In the genomic region with DNA sequence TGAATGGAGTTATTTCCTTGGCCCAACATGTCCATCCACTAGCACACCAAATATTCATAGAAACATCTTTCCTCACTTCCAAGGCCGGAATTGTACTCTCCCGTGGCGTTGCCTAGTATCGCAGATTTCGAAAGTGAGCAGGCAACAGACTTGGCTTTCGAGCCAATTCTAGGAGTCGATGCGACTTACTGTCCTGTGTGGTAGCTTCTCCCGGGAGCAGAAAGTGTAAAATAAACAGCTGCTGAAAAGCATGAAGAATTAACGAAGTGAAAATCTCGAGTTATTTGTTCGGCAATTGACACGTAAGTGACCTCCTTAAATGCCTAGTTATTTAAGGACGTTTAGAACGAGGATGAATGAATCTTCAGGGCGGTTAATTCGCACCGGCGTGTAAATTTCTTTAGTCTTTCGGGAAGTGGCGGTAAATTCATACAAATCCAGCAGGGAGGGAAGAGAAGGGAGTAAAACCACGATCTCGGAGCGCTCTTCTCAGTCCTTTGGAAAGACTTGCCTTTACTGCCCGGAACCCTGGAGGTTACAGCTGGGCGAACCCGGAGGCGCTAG, we compare ENCODE assay signal across 8 cellular contexts. TPM values are rescaled to one million over a fixed set of nuclear protein-coding genes. Genes with fewer than 3 reads are reported as not detected.
A peak's percentile ranks its signal among the peaks of the same experiment; 100 is the strongest.
DNase-seq lines count a peak whose midpoint lies in the region; ATAC-seq and TF ChIP-seq lines count a peak whose summit lies in the region.

No MANE protein-coding gene starts in this region.

- ATAC-seq in HG03354 (IDR thresholded peaks at IDR 0.05; ENCODE audit: poor library complexity, severe bottlenecking, unreplicated experiment), result peak; percentile 8
- no peak for ATAC-seq in HG02610 (IDR thresholded peaks at IDR 0.05; ENCODE audit: unreplicated experiment)

- H3K4me3 ChIP-seq in mesendoderm (ENCODE audit: low read length) (peak overlapping the region; percentile 43), thymus (ENCODE audit: low read length) (peak overlapping the region; percentile 94)

- H3K9me3 ChIP-seq in thymus (ENCODE audit: control insufficient read depth), result no peaks in the 10 kb centered on the region

- no peak overlapping the region for H4K8ac ChIP-seq in mesendoderm (ENCODE audit: low read depth, low read length)

- H3K4me1 ChIP-seq in mesendoderm (ENCODE audit: control insufficient read depth, low read depth, low read length), result peaks cover 2% of the 10 kb centered on the region
- peaks cover 20% of the 10 kb centered on the region for H3K4me1 ChIP-seq in thymus (ENCODE audit: control insufficient read depth, insufficient read depth, low read length)

- no peak overlapping the region for H2BK5ac ChIP-seq in mesendoderm (ENCODE audit: low read length)

- peak overlapping the region; percentile 39 for H3K4ac ChIP-seq in mesendoderm (ENCODE audit: low read depth, low read length)

- no peaks in the 10 kb centered on the region for H3K9me3 Mint-ChIP-seq in T-helper 1 cell treated with Interleukin-12 subunit alpha and Interleukin-12 subunit beta and Interleukin-4 antibody, amounts not matched to agents 30 μg/mL and 1 μg/mL, for 36 hours
- no peaks in the 10 kb centered on the region for H3K9me3 Mint-ChIP-seq in endothelial cell (ENCODE audit: unreplicated experiment)

- H3K36me3 ChIP-seq in mesendoderm (ENCODE audit: control insufficient read depth, insufficient read depth, low read length) (no peaks in the 10 kb centered on the region), thymus (ENCODE audit: control insufficient read depth, insufficient read depth) (no peaks in the 10 kb centered on the region)

- H3K27me3 ChIP-seq in mesendoderm (ENCODE audit: insufficient read depth, low read length, poor library complexity), result no peaks in the 10 kb centered on the region
- H3K27me3 ChIP-seq in thymus (ENCODE audit: control insufficient read depth, insufficient read depth), result no peaks in the 10 kb centered on the region

- peak overlapping the region; percentile 89 for H3K4me3 Mint-ChIP-seq in T-helper 1 cell treated with Interleukin-12 subunit alpha and Interleukin-12 subunit beta and Interleukin-4 antibody, amounts not matched to agents 30 μg/mL and 1 μg/mL, for 36 hours
- peak overlapping the region; percentile 95 for H3K4me3 Mint-ChIP-seq in endothelial cell (ENCODE audit: unreplicated experiment)

- no peak overlapping the region for H2BK120ac ChIP-seq in mesendoderm (ENCODE audit: low read depth, low read length)

- H3K23ac ChIP-seq in mesendoderm (ENCODE audit: low read length), result no peak overlapping the region

- peaks cover 2% of the 10 kb centered on the region for H3K36me3 Mint-ChIP-seq in T-helper 1 cell treated with Interleukin-12 subunit alpha and Interleukin-12 subunit beta and Interleukin-4 antibody, amounts not matched to agents 30 μg/mL and 1 μg/mL, for 36 hours (ENCODE audit: low read depth)
- peaks cover 4% of the 10 kb centered on the region for H3K36me3 Mint-ChIP-seq in endothelial cell (ENCODE audit: low read depth, unreplicated experiment)

- H3K79me1 ChIP-seq in mesendoderm (ENCODE audit: low read length), result no peaks in the 10 kb centered on the region

- peak overlapping the region; percentile 66 for H3K27ac Mint-ChIP-seq in T-helper 1 cell treated with Interleukin-12 subunit alpha and Interleukin-12 subunit beta and Interleukin-4 antibody, amounts not matched to agents 30 μg/mL and 1 μg/mL, for 36 hours
- H3K27ac Mint-ChIP-seq in endothelial cell (ENCODE audit: unreplicated experiment), result peak overlapping the region; percentile 51

- TF ChIP-seq CTCF in endothelial cell (IDR thresholded peaks at IDR 0.05; ENCODE audit: unreplicated experiment), result no peak

- no peak overlapping the region for H3K27ac ChIP-seq in mesendoderm (ENCODE audit: low read depth, low read length)
- H3K27ac ChIP-seq in thymus (ENCODE audit: low read depth), result peak overlapping the region; percentile 37

- H2AK5ac ChIP-seq in mesendoderm (ENCODE audit: low read length), result no peak overlapping the region

- peak overlapping the region; percentile 79 for H3K56ac ChIP-seq in mesendoderm (ENCODE audit: low read length)

- H3K79me2 ChIP-seq in mesendoderm (ENCODE audit: control insufficient read depth, insufficient read depth, low read length), result peaks cover 2% of the 10 kb centered on the region

- no peak overlapping the region for H4K5ac ChIP-seq in mesendoderm (ENCODE audit: low read length)

- peak overlapping the region; percentile 63 for H3K4me2 ChIP-seq in mesendoderm (ENCODE audit: low read length)

- peak; percentile 56 for DNase-seq in EH (ENCODE audit: low read depth)
- DNase-seq in endothelial cell (ENCODE audit: low spot score), result peak; percentile 19
- no peak for DNase-seq in mesendoderm
- no peak for DNase-seq in activated gamma-delta T cell (lab: John Stamatoyannopoulos, UW)

- peak overlapping the region; percentile 59 for H2BK15ac ChIP-seq in mesendoderm (replicated peaks; ENCODE audit: low read depth)

- WGBS in mesendoderm (ENCODE audit: extremely low coverage, insufficient coverage, low lambda C conversion rate), result no CpG with 5 or more reads among the region's 28 CpGs
- WGBS in thymus, result under 1% methylated on average over 28 of the region's 28 CpGs

- peak overlapping the region; percentile 20 for H3K18ac ChIP-seq in mesendoderm (ENCODE audit: low read length)

- peaks cover 61% of the 10 kb centered on the region for H3K27me3 Mint-ChIP-seq in T-helper 1 cell treated with Interleukin-12 subunit alpha and Interleukin-12 subunit beta and Interleukin-4 antibody, amounts not matched to agents 30 μg/mL and 1 μg/mL, for 36 hours (ENCODE audit: low read depth)
- H3K27me3 Mint-ChIP-seq in endothelial cell (ENCODE audit: unreplicated experiment), result no peaks in the 10 kb centered on the region

- H3K9ac ChIP-seq in mesendoderm (ENCODE audit: low read length), result peak overlapping the region; percentile 59

- peaks cover 22% of the 10 kb centered on the region for H3K4me1 Mint-ChIP-seq in T-helper 1 cell treated with Interleukin-12 subunit alpha and Interleukin-12 subunit beta and Interleukin-4 antibody, amounts not matched to agents 30 μg/mL and 1 μg/mL, for 36 hours (ENCODE audit: low read depth)
- H3K4me1 Mint-ChIP-seq in endothelial cell (ENCODE audit: unreplicated experiment), result peaks cover 15% of the 10 kb centered on the region

RNA-seq across cellular contexts. Expression of a gene that starts 0.4 kb away (rescaled TPM):
- 3.1 TPM for total RNA-seq in endothelial cell (ENCODE audit: unreplicated experiment)
- polyA plus RNA-seq in mesendoderm (2013, experiment 1 of 2), result 3.3 TPM
- 3.6 TPM for polyA plus RNA-seq in mesendoderm (2013, experiment 2 of 2)
- polyA plus RNA-seq in thymus, result 4.1 TPM

Comparison
In these comparisons a context has a peak if more than half of its experiments do, and no peak if none do; other contexts are left out.
1. DNase-seq: peak in EH (single experiment) and endothelial cell (single experiment); none in mesendoderm (single experiment) and activated gamma-delta T cell (single experiment).